In the genomic region with DNA sequence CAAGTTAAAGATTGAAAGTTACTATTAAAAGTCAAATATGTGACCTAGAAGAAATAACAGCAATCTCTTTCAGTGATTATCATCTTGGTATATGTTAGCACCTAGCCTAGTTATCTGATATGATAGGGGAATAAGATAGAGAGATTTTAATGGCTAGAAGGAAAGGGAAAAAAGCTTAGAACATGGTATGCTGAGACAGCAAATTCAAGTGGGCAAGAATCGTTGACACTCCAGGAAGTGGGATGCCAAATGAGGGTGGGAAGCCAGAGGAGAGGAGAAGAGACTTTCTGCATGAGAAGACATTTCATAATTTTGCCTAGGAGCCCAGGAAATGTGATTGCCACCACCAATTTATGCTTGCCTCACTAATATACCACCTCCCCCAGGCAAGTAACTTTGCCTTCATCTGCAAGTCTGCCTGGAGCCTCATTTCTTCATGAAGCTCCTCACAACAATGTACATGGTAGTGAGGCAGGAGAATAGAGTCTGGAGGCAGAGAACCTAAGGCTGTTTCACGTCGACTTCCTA, we compare ENCODE assay signal across 25 cellular contexts.
"Had no signal": no experiment of that assay in that cellular context is flagged by ENCODE, and none has a peak within 500 bp of the region (broad histone marks: within the 10 kb centered on the region; RNA-seq: fewer than 3 reads in every experiment).

No MANE protein-coding gene starts in this region.

- H3K4me3 Mint-ChIP-seq: memory B cell; naive B cell; natural killer cell treated with Interleukin-12 subunit alpha and Interleukin-12 subunit beta and Interleukin-15 and Interleukin-18, amount 100 ng/mL, for 72 hours; neural progenitor cell; stimulated activated memory B cell treated with anti-CD40 and anti-IgM and Interleukin-4, amounts not matched to agents 10 μg/mL and 1 μg/mL and 100 μg/mL, for 72 hours; type B pancreatic cell had no signal

- H3K27ac ChIP-seq: dorsolateral prefrontal cortex, gastrocnemius medialis, neural progenitor cell, parathyroid adenoma, right atrium auricular region, sigmoid colon, skin epidermis, spleen, testis, tibial artery had no signal

- H3K4me3 ChIP-seq: dorsolateral prefrontal cortex, lung, neural progenitor cell, right atrium auricular region, sigmoid colon, skin epidermis, spleen, testis, tibial artery had no signal

- H3K27me3 ChIP-seq: dorsolateral prefrontal cortex, gastrocnemius medialis, neural progenitor cell, right atrium auricular region, sigmoid colon, spleen, testis, tibial artery had no signal

- H2AFZ ChIP-seq: neural progenitor cell, parathyroid adenoma had no signal

- ATAC-seq: left lobe of liver; natural killer cell treated with Interleukin-12 subunit alpha and Interleukin-12 subunit beta and Interleukin-15 and Interleukin-18, amount 100 ng/mL, for 72 hours; stimulated activated memory B cell treated with anti-CD40 and anti-IgM and Interleukin-4, amounts not matched to agents 10 μg/mL and 1 μg/mL and 100 μg/mL, for 72 hours; stimulated activated naive CD8-positive, alpha-beta T cell treated with anti-CD3 and anti-CD28 coated beads, Interleukin-15, Interleukin-2, amounts not matched to agents 100 U/mL and 50 U/mL, for 24 hours had no signal

- H3K36me3 Mint-ChIP-seq: memory B cell; natural killer cell treated with Interleukin-12 subunit alpha and Interleukin-12 subunit beta and Interleukin-15 and Interleukin-18, amount 100 ng/mL, for 72 hours; neural progenitor cell; stimulated activated memory B cell treated with anti-CD40 and anti-IgM and Interleukin-4, amounts not matched to agents 10 μg/mL and 1 μg/mL and 100 μg/mL, for 72 hours had no signal

- FAIRE-seq: colon, kidney had no signal

- H3K27me3 Mint-ChIP-seq: progenitor cell of endocrine pancreas; stimulated activated memory B cell treated with anti-CD40 and anti-IgM and Interleukin-4, amounts not matched to agents 10 μg/mL and 1 μg/mL and 100 μg/mL, for 72 hours; type B pancreatic cell had no signal

- H3K9ac ChIP-seq: neural progenitor cell, parathyroid adenoma had no signal

- H3K4me1 ChIP-seq: gastrocnemius medialis, neural progenitor cell, right atrium auricular region, sigmoid colon, spleen, testis, tibial artery had no signal

- DNase-seq: dorsolateral prefrontal cortex; effector CD4-positive, alpha-beta T cell; gastrocnemius medialis; head of caudate nucleus; kidney; naive B cell; sigmoid colon; spleen; stimulated activated CD4-positive, alpha-beta T cell treated with anti-CD3 and anti-CD28 coated beads, Interleukin-4, amount 100 ng/mL, for 4 hours; stimulated activated naive CD8-positive, alpha-beta T cell treated with anti-CD3 and anti-CD28 coated beads, Interleukin-15, Interleukin-2, amounts not matched to agents 100 U/mL and 50 U/mL, for 24 hours; substantia nigra; testis; tibial artery had no signal

- H3K4me2 ChIP-seq: neural progenitor cell had no signal

- H3K36me3 ChIP-seq: gastrocnemius medialis, neural progenitor cell, right atrium auricular region, sigmoid colon, spleen, tibial artery had no signal

- H3K9me3 ChIP-seq: gastrocnemius medialis, right atrium auricular region, sigmoid colon, spleen, testis, tibial artery had no signal

- H3K4me1 Mint-ChIP-seq: memory B cell; naive B cell; neural progenitor cell; stimulated activated memory B cell treated with anti-CD40 and anti-IgM and Interleukin-4, amounts not matched to agents 10 μg/mL and 1 μg/mL and 100 μg/mL, for 72 hours had no signal

- H3K27ac Mint-ChIP-seq: memory B cell; naive B cell; natural killer cell treated with Interleukin-12 subunit alpha and Interleukin-12 subunit beta and Interleukin-15 and Interleukin-18, amount 100 ng/mL, for 72 hours; neural progenitor cell; progenitor cell of endocrine pancreas; stimulated activated memory B cell treated with anti-CD40 and anti-IgM and Interleukin-4, amounts not matched to agents 10 μg/mL and 1 μg/mL and 100 μg/mL, for 72 hours; type B pancreatic cell had no signal
